1 cellular context compared by ENCODE assay signal in genomic region chr6:136846046-136846445, GRCh38.
TF ChIP-seq lines count a peak whose summit lies in the region.

No MANE protein-coding gene starts in this region.

TF ChIP-seq in SK-N-SH treated with all-trans-retinoic acid at 6 μM for 48 hours, 23 proteins besides CTCF, POLR2A, EP300 and RAD21 (continued from another document):
- TF ChIP-seq PATZ1 (CRISPR knock-in tag; IDR thresholded peaks at IDR 0.05; ENCODE audit: borderline replicate concordance) = no peak
- TF ChIP-seq CREB5 (CRISPR knock-in tag; IDR thresholded peaks at IDR 0.05; ENCODE audit: low read depth) = no peak
- no peak for TF ChIP-seq ZC3H10 (CRISPR knock-in tag; IDR thresholded peaks at IDR 0.05)
- TF ChIP-seq ISL1 (CRISPR knock-in tag; IDR thresholded peaks at IDR 0.05) = no peak
- TF ChIP-seq ZNF8 (CRISPR knock-in tag; IDR thresholded peaks at IDR 0.05) = no peak
- no peak for TF ChIP-seq ZFP3 (CRISPR knock-in tag; IDR thresholded peaks at IDR 0.05)
